ENCODE assay signal across 8 cellular contexts in genomic region chr2:55431982-55432627, GRCh38. TPM values are rescaled to one million over a fixed set of nuclear protein-coding genes. Genes with fewer than 3 reads are reported as not detected.
DNase-seq lines count a peak whose midpoint lies in the region; ATAC-seq, FAIRE-seq and TF ChIP-seq lines count a peak whose summit lies in the region.

No MANE protein-coding gene starts in this region.

- no peaks in the 10 kb centered on the region for H3K79me2 ChIP-seq in HepG2 (ENCODE audit: insufficient read depth, low read length)

- POLR2A ChIA-PET in CD4-positive, alpha-beta T cell (lab: Charles Lee) = interaction anchor here (0.6 to 1.7 kb wide), 2 partner anchors 87 to 638 kb away, joined by 3 to 5 read pairs; partner anchors contain the start of gene CFAP36
- POLR2A ChIA-PET in HepG2 (lab: Yijun Ruan, JAX) = no interaction called here

- H3K9me3 ChIP-seq in CD4-positive, alpha-beta T cell (ENCODE audit: control insufficient read depth, low read length) = no peaks in the 10 kb centered on the region
- no peaks in the 10 kb centered on the region for H3K9me3 ChIP-seq in HepG2 (ENCODE audit: low read length)

- CTCF ChIA-PET in CD4-positive, alpha-beta T cell (lab: Charles Lee) = interaction anchor here (0.6 to 0.7 kb wide), 3 partner anchors 9 to 162 kb away, joined by 3 to 4 read pairs (median 3); no protein-coding TSS in a partner anchor
- CTCF ChIA-PET in HepG2 (lab: Yijun Ruan, JAX; ENCODE audit: low intra/inter-chr PET ratio, low total read pairs) = interaction anchor here (1.4 kb wide), 1 partner anchor 79 kb away, joined by 3 read pairs; no protein-coding TSS in a partner anchor
- CTCF ChIA-PET in activated CD8-positive, alpha-beta memory T cell treated with anti-CD3 and anti-CD28 coated beads, Interleukin-2, amount 10 ng/mL, durations not matched to agents 7 days and 5 days (lab: Charles Lee) = interaction anchor here (0.7 to 1.3 kb wide), 5 partner anchors 9 to 258 kb away, joined by 3 read pairs; partner anchors contain the start of genes CCDC88A, CLHC1 and RPS27A

- H3K9me3 Mint-ChIP-seq in CD4-positive, alpha-beta T cell = no peaks in the 10 kb centered on the region
- no peaks in the 10 kb centered on the region for H3K9me3 Mint-ChIP-seq in activated CD8-positive, alpha-beta memory T cell treated with anti-CD3 and anti-CD28 coated beads, Interleukin-2, amount 10 ng/mL, durations not matched to agents 7 days and 5 days (ENCODE audit: low read depth)

- no peaks in the 10 kb centered on the region for H3K4me1 Mint-ChIP-seq in CD4-positive, alpha-beta T cell (ENCODE audit: low read depth)
- peaks cover 6% of the 10 kb centered on the region for H3K4me1 Mint-ChIP-seq in activated CD8-positive, alpha-beta memory T cell treated with anti-CD3 and anti-CD28 coated beads, Interleukin-2, amount 10 ng/mL, durations not matched to agents 7 days and 5 days

- intact Hi-C loops in CD4-positive, alpha-beta T cell (cut with DNase I, micrococcal nuclease) = loop anchor here in 1 of 2 experiments (5.0 kb wide), 1 partner anchor 1325 kb away; no protein-coding TSS in a partner anchor
- intact Hi-C loops in HepG2 (cut with micrococcal nuclease; ENCODE audit: unreplicated experiment) = loop anchor here (1.0 to 10.0 kb wide), 3 partner anchors 12 to 417 kb away; no protein-coding TSS in a partner anchor

- peak; percentile 39 for ATAC-seq in CD4-positive, alpha-beta T cell (ENCODE audit: poor library complexity)
- ATAC-seq in GM19351 (IDR thresholded peaks at IDR 0.05; ENCODE audit: unreplicated experiment) = peak; percentile 64
- ATAC-seq in HepG2 = peak; percentile 58
- no peak for ATAC-seq in activated CD8-positive, alpha-beta memory T cell treated with anti-CD3 and anti-CD28 coated beads, Interleukin-2, amount 10 ng/mL, durations not matched to agents 7 days and 5 days
- ATAC-seq in GM19395 (IDR thresholded peaks at IDR 0.05; ENCODE audit: unreplicated experiment) = no peak

- H3K9ac ChIP-seq in HepG2 (ENCODE audit: insufficient read depth, low read depth, low read length) = no peak overlapping the region

- no peak overlapping the region for H3K4me3 Mint-ChIP-seq in CD4-positive, alpha-beta T cell
- H3K4me3 Mint-ChIP-seq in activated CD8-positive, alpha-beta memory T cell treated with anti-CD3 and anti-CD28 coated beads, Interleukin-2, amount 10 ng/mL, durations not matched to agents 7 days and 5 days = no peak overlapping the region

- peak; percentile 70 for TF ChIP-seq CTCF in CD4-positive, alpha-beta T cell (IDR thresholded peaks at IDR 0.05)
- peak; percentile 69 for TF ChIP-seq CTCF in HepG2 (CRISPR knock-in tag; IDR thresholded peaks at IDR 0.05)

- no peak overlapping the region for H3K4me2 ChIP-seq in HepG2 (ENCODE audit: low read depth, low read length)

- no peak overlapping the region for H2AFZ ChIP-seq in HepG2 (ENCODE audit: low read length)

- peak; percentile 84 for FAIRE-seq in HepG2 (lab: Jason Lieb, UNC)

- no peak overlapping the region for H3K4me3 ChIP-seq in HepG2 (replicated peaks in 1 of 3; ENCODE audit: insufficient read depth in 1 of 3, low read depth in 2 of 3, low read length in 3 of 3)

- no peak overlapping the region for H3K27ac Mint-ChIP-seq in CD4-positive, alpha-beta T cell
- no peak overlapping the region for H3K27ac Mint-ChIP-seq in activated CD8-positive, alpha-beta memory T cell treated with anti-CD3 and anti-CD28 coated beads, Interleukin-2, amount 10 ng/mL, durations not matched to agents 7 days and 5 days

- no peak for DNase-seq in CD4-positive, alpha-beta T cell
- DNase-seq in NAMALWA (ENCODE audit: low spot score) (peak; percentile 64), HepG2 (ENCODE audit: low spot score) (peak; percentile 32), T1000 (lab: John Stamatoyannopoulos, UW) (no peak)
- DNase-seq in central memory CD4-positive, alpha-beta T cell = peak; percentile 11
- no peak for DNase-seq in activated CD8-positive, alpha-beta memory T cell treated with anti-CD3 and anti-CD28 coated beads, Interleukin-2, amount 10 ng/mL, durations not matched to agents 7 days and 5 days

- peak; percentile 29; the same call in 1 of the 2 replicates for TF ChIP-seq RAD21 in HepG2 (CRISPR knock-in tag; IDR thresholded peaks at IDR 0.05)

- H4K20me1 ChIP-seq in HepG2 (ENCODE audit: insufficient read depth, low read length) = no peaks in the 10 kb centered on the region

- no peaks in the 10 kb centered on the region for H3K27me3 Mint-ChIP-seq in CD4-positive, alpha-beta T cell
- H3K27me3 Mint-ChIP-seq in activated CD8-positive, alpha-beta memory T cell treated with anti-CD3 and anti-CD28 coated beads, Interleukin-2, amount 10 ng/mL, durations not matched to agents 7 days and 5 days = no peaks in the 10 kb centered on the region

- in situ Hi-C loops in HepG2 (cut with HindIII; ENCODE audit: extremely low pct_ligation_motif_present, low pct_unique_long_range_greater_than_20kb) = no loop called here

- BruUV-seq in HepG2 (replicated peaks; lab: Mats Ljungman, UMichigan) = no TSS peak

- no peak for TF ChIP-seq POLR2A in HepG2 (IDR thresholded peaks at IDR 0.05; ENCODE audit: insufficient read depth in 1 of 2, low read depth in 2 of 2, low read length in 2 of 2)

- H3K36me3 ChIP-seq in HepG2 (replicated peaks in 1 of 2; ENCODE audit: control insufficient read depth in 1 of 2, insufficient read depth in 2 of 2, low read length in 2 of 2) = no peaks in the 10 kb centered on the region

- H3K4me1 ChIP-seq in HepG2 (ENCODE audit: insufficient read depth, low read length) = peaks cover 25% of the 10 kb centered on the region

- no peak for TF ChIP-seq EP300 in HepG2 (IDR thresholded peaks at IDR 0.05; ENCODE audit: low read depth in 2 of 2, low read length in 2 of 2)
- TF ChIP-seq EP300 in HepG2 (CRISPR knock-in tag; IDR thresholded peaks at IDR 0.05; ENCODE audit: borderline replicate concordance) = no peak

- no peak overlapping the region for H3K27ac ChIP-seq in CD4-positive, alpha-beta T cell (ENCODE audit: low read depth, low read length)
- no peak overlapping the region for H3K27ac ChIP-seq in HepG2 (ENCODE audit: extremely low read length, insufficient read depth, low read length)

- no peaks in the 10 kb centered on the region for H3K27me3 ChIP-seq in CD4-positive, alpha-beta T cell (ENCODE audit: control insufficient read depth, insufficient read depth, low read length)
- H3K27me3 ChIP-seq in HepG2 (ENCODE audit: control insufficient read depth in 1 of 2, insufficient read depth in 2 of 2, low read length in 2 of 2) = no peaks in the 10 kb centered on the region

- 34% methylated on average over 3 of the region's 3 CpGs for WGBS in HepG2 (ENCODE audit: low lambda C conversion rate)

- H3K36me3 Mint-ChIP-seq in CD4-positive, alpha-beta T cell (ENCODE audit: low read depth) = no peaks in the 10 kb centered on the region
- no peaks in the 10 kb centered on the region for H3K36me3 Mint-ChIP-seq in activated CD8-positive, alpha-beta memory T cell treated with anti-CD3 and anti-CD28 coated beads, Interleukin-2, amount 10 ng/mL, durations not matched to agents 7 days and 5 days

TF ChIP-seq in HepG2, 621 proteins besides CTCF, POLR2A, EP300 and RAD21 (continues in another document):
- TF ChIP-seq ZNF629 (CRISPR knock-in tag; conservative IDR thresholded peaks at IDR 0.05) = no peak
- no peak for TF ChIP-seq ATF2 (CRISPR knock-in tag; IDR thresholded peaks at IDR 0.05)
- TF ChIP-seq KLF13 (CRISPR knock-in tag; IDR thresholded peaks at IDR 0.05) = no peak
- peak; percentile 81 for TF ChIP-seq STAG1 (CRISPR knock-in tag; IDR thresholded peaks at IDR 0.05)
- no peak for TF ChIP-seq MXD4 (CRISPR knock-in tag; IDR thresholded peaks at IDR 0.05)
- peak; percentile 68 for TF ChIP-seq MAFF (IDR thresholded peaks at IDR 0.05; ENCODE audit: low read depth, low read length)
- peak; percentile 26; the same call in 1 of the 2 replicates for TF ChIP-seq SMC3 (IDR thresholded peaks at IDR 0.05; ENCODE audit: low read length)
- TF ChIP-seq MAFK (conservative IDR thresholded peaks at IDR 0.05 in 1 of 2, IDR thresholded peaks at IDR 0.05 in 1 of 2; ENCODE audit: low read length in 2 of 2) = peak; percentile 6 to 61; a peak in 2 of 4 replicates

RNA-seq across cellular contexts. Expression of gene CCDC88A, which starts 12.4 kb away (rescaled TPM):
- total RNA-seq in CD4-positive, alpha-beta T cell = 10 to 100 TPM; 11.0 to 12.9 TPM
- total RNA-seq in HepG2 (2016; rRNA removed; fragmentation: Illumina TruSeq; extraction: Trizol) = 84.1 and 112 TPM in 2 replicates
- total RNA-seq in HepG2 (2016; cell fraction: cytosol; rRNA removed; fragmentation: Illumina TruSeq; extraction: Trizol; ENCODE audit: low read depth) = 8.0 and 11.9 TPM in 2 replicates
- 79.7 and 118 TPM in 2 replicates for total RNA-seq in HepG2 (2016; cell fraction: insoluble cytoplasmic fraction; rRNA removed; fragmentation: Illumina TruSeq; extraction: Trizol)
- total RNA-seq in HepG2 (2016; cell fraction: membrane; rRNA removed; fragmentation: Illumina TruSeq; extraction: Trizol) = 26.2 and 31.6 TPM in 2 replicates
- total RNA-seq in HepG2 (2016; cell fraction: nucleus; rRNA removed; fragmentation: Illumina TruSeq; extraction: Trizol) = 146 and 156 TPM in 2 replicates
- 34.6 and 43.2 TPM in 2 replicates for polyA plus RNA-seq in HepG2 (2011; rRNA removed)
- 13.5 and 21.7 TPM in 2 replicates for polyA plus RNA-seq in HepG2 (2011; cell fraction: cytosol; rRNA removed)
- polyA plus RNA-seq in HepG2 (2011; cell fraction: nucleus; rRNA removed) = 32.8 and 36.0 TPM in 2 replicates
- 26.1 and 33.7 TPM in 2 replicates for polyA plus RNA-seq in HepG2 (2012)
- 3.1 TPM in 2 replicates for polyA plus RNA-seq in HepG2 (2016; cell fraction: cytosol; fragmentation: Illumina TruSeq; extraction: Trizol; ENCODE audit: low read depth)
- 70.6 and 78.0 TPM in 2 replicates for polyA plus RNA-seq in HepG2 (2016; cell fraction: insoluble cytoplasmic fraction; fragmentation: Illumina TruSeq; extraction: Trizol; ENCODE audit: low read depth)
- polyA plus RNA-seq in HepG2 (2016; cell fraction: membrane; fragmentation: Illumina TruSeq; extraction: Trizol; ENCODE audit: low read depth) = 10.7 and 12.9 TPM in 2 replicates
- 109 and 125 TPM in 2 replicates for polyA plus RNA-seq in HepG2 (2016; cell fraction: nucleus; fragmentation: Illumina TruSeq; extraction: Trizol; ENCODE audit: insufficient read depth, low read depth)
- polyA minus RNA-seq in HepG2 (2011; rRNA and poly(A)+ RNA removed; ENCODE audit: low replicate concordance) = 85.4 and 100 TPM in 2 replicates
- 37.2 and 51.3 TPM in 2 replicates for polyA minus RNA-seq in HepG2 (2011; cell fraction: cytosol; rRNA and poly(A)+ RNA removed)
- 204 and 205 TPM in 2 replicates for polyA minus RNA-seq in HepG2 (2011; cell fraction: nucleus; rRNA and poly(A)+ RNA removed)
- 10 to 100 TPM; 10.9 to 15.9 TPM for total RNA-seq in activated CD8-positive, alpha-beta memory T cell treated with anti-CD3 and anti-CD28 coated beads, Interleukin-2, amount 10 ng/mL, durations not matched to agents 7 days and 5 days

Comparison
In these comparisons a context has a peak if more than half of its experiments do, and no peak if none do; other contexts are left out.
1. ATAC-seq: peak in CD4-positive, alpha-beta T cell (single experiment), GM19351 (single experiment) and HepG2 (single experiment); none in activated CD8-positive, alpha-beta memory T cell treated with anti-CD3 and anti-CD28 coated beads, Interleukin-2, amount 10 ng/mL, durations not matched to agents 7 days and 5 days (single experiment) and GM19395 (single experiment).
2. DNase-seq: peak in NAMALWA (single experiment), central memory CD4-positive, alpha-beta T cell (single experiment) and HepG2 (single experiment); none in CD4-positive, alpha-beta T cell (0 of 10), T1000 (single experiment) and activated CD8-positive, alpha-beta memory T cell treated with anti-CD3 and anti-CD28 coated beads, Interleukin-2, amount 10 ng/mL, durations not matched to agents 7 days and 5 days (single experiment).